In the genomic region with DNA sequence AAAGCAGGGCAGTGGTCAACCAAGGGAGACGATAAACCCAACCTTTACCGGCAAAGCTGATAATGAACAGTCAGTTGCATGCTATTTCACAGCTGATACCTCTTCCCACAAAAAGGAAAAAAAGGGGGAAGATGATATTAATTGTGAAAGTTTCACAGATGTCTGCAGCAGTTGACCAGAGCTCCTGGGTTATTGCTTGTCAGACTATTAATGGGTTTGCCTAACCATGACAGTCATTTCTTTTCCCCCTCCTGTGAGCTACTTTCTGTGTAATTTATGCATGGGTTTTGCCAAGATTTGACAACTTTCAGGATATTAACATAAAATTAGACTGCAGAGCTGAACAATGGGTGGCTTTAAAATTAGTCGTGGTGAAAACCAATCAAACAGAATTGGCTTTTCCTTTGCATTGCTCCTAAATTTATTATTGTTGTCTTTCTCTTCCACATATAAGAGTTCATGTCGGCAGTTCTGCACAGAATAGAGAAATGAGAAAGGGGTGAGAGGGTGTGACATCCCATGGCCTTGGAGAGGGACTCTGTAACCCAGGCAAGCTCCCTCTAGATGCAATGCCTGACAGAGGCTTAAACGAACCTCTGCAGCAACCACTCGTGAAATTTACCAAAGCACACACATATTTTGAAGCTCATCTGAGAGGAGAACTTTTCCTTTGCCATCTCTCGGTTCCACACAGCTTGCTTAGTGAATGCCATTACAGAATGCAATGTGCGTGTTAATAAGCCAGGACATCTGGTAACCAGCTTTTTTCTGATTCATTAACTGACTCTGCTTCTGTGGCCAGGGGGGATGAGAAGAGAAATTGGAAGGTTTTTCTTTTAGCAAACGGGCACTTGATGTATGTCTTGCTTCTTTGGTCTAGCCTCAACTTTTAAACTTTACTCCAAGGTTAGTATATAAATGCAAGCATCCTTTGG, we compare ENCODE assay signal across 9 cellular contexts.
DNase-seq lines count a peak whose midpoint lies in the region; ATAC-seq lines count a peak whose summit lies in the region.
"Had no signal": no experiment of that assay in that cellular context is flagged by ENCODE, and none has a peak within 500 bp of the region (broad histone marks: within the 10 kb centered on the region; RNA-seq: fewer than 3 reads in every experiment).

No MANE protein-coding gene starts in this region.

- H3K36me3 Mint-ChIP-seq in memory B cell = no peaks in the 10 kb centered on the region

- H3K9me3 Mint-ChIP-seq in memory B cell = no peaks in the 10 kb centered on the region
- H3K9me3 Mint-ChIP-seq: activated T-helper 17 cell treated with anti-CD3 and anti-CD28 coated beads, Interleukin-2, amount 50 U/mL, for 72 hours had no signal

- DNase-seq in memory B cell (ENCODE audit: low spot score in 2 of 2) (no peak), AML-193 (lab: John Stamatoyannopoulos, UW) (no peak), KBM-7 (no peak), pons (ENCODE audit: low spot score) (no peak), hippocampal formation (lab: John Stamatoyannopoulos, UW) (no peak)

- peaks cover 38% of the 10 kb centered on the region for H3K4me1 Mint-ChIP-seq in memory B cell

- H3K27me3 Mint-ChIP-seq in memory B cell = no peaks in the 10 kb centered on the region
- H3K27me3 Mint-ChIP-seq: activated T-helper 17 cell treated with anti-CD3 and anti-CD28 coated beads, Interleukin-2, amount 50 U/mL, for 72 hours had no signal

- ATAC-seq in GM18508 (IDR thresholded peaks at IDR 0.05; ENCODE audit: insufficient read depth, unreplicated experiment) (peak; percentile 49), GM21737 (IDR thresholded peaks at IDR 0.05; ENCODE audit: unreplicated experiment) (peak; percentile 69), HG03520 (IDR thresholded peaks at IDR 0.05; ENCODE audit: unreplicated experiment) (peak; percentile 57), memory B cell (ENCODE audit: low read depth) (peak; percentile 84)
- ATAC-seq: activated T-helper 17 cell treated with anti-CD3 and anti-CD28 coated beads, Interleukin-2, amount 50 U/mL, for 72 hours had no signal

- in situ Hi-C loops in KBM-7 (cut with MboI; ENCODE audit: low pct_unique_long_range_greater_than_20kb, low sequenced_read_pairs) = no loop called here

- peak overlapping the region; percentile 0 for H3K4me3 Mint-ChIP-seq in memory B cell
- H3K4me3 Mint-ChIP-seq: activated T-helper 17 cell treated with anti-CD3 and anti-CD28 coated beads, Interleukin-2, amount 50 U/mL, for 72 hours had no signal

- H3K27ac Mint-ChIP-seq in memory B cell = peak overlapping the region; percentile 41
- H3K27ac Mint-ChIP-seq: activated T-helper 17 cell treated with anti-CD3 and anti-CD28 coated beads, Interleukin-2, amount 50 U/mL, for 72 hours had no signal
